In the genomic region with DNA sequence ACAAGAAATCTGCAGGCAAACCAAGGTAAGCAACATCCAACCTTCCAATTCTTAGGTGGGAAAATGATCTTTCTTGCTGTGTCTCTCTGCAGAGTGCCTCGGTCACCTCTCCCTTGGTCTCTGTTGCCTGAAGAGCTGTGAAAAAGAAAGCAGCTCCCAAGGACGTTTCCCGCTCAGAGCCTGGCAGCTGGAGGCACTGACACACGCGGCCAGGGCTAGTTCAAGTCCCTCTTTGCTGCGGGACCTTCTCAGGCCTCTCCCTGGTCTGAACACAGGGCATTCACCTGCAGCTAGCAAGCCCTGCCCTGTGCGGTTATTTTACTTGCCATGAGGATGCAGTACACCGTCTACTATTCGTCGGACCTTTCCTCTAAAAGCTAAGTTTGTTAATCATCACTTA, we compare ENCODE assay signal across 18 cellular contexts.
"Had no signal": no experiment of that assay in that cellular context is flagged by ENCODE, and none has a peak within 500 bp of the region (broad histone marks: within the 10 kb centered on the region; RNA-seq: fewer than 3 reads in every experiment).

No MANE protein-coding gene starts in this region.

- H3K9me3 Mint-ChIP-seq: activated CD4-positive, alpha-beta T cell treated with anti-CD3 and anti-CD28 coated beads, Interleukin-2, amount 10 ng/mL, durations not matched to agents 7 days and 5 days; natural killer cell treated with Interleukin-12 subunit alpha and Interleukin-12 subunit beta and Interleukin-15 and Interleukin-18, amount 100 ng/mL, for 72 hours; stimulated activated naive CD8-positive, alpha-beta T cell treated with anti-CD3 and anti-CD28 coated beads, Interleukin-15, Interleukin-2, amounts not matched to agents 100 ng/mL and 50 ng/mL, for 24 hours; T-helper 1 cell treated with Interleukin-12 subunit alpha and Interleukin-12 subunit beta and Interleukin-4 antibody, amounts not matched to agents 30 μg/mL and 1 μg/mL, for 36 hours; type B pancreatic cell; WTC11 had no signal

- H3K27me3 ChIP-seq: suprapubic skin had no signal

- H3K4me2 ChIP-seq: smooth muscle cell had no signal

- ATAC-seq: natural killer cell treated with Interleukin-12 subunit alpha and Interleukin-12 subunit beta and Interleukin-15 and Interleukin-18, amount 100 ng/mL, for 72 hours; right cardiac atrium; WTC11 had no signal

- H3K27ac Mint-ChIP-seq: stimulated activated naive CD8-positive, alpha-beta T cell treated with anti-CD3 and anti-CD28 coated beads, Interleukin-15, Interleukin-2, amounts not matched to agents 100 ng/mL and 50 ng/mL, for 24 hours had no signal

- H3K4me3 Mint-ChIP-seq: activated CD4-positive, alpha-beta T cell treated with anti-CD3 and anti-CD28 coated beads, Interleukin-2, amount 10 ng/mL, durations not matched to agents 7 days and 5 days; natural killer cell treated with Interleukin-12 subunit alpha and Interleukin-12 subunit beta and Interleukin-15 and Interleukin-18, amount 100 ng/mL, for 72 hours; stimulated activated naive CD8-positive, alpha-beta T cell treated with anti-CD3 and anti-CD28 coated beads, Interleukin-15, Interleukin-2, amounts not matched to agents 100 ng/mL and 50 ng/mL, for 24 hours; T-helper 1 cell treated with Interleukin-12 subunit alpha and Interleukin-12 subunit beta and Interleukin-4 antibody, amounts not matched to agents 30 μg/mL and 1 μg/mL, for 36 hours; WTC11 had no signal

- H3K36me3 Mint-ChIP-seq: natural killer cell treated with Interleukin-12 subunit alpha and Interleukin-12 subunit beta and Interleukin-15 and Interleukin-18, amount 100 ng/mL, for 72 hours; type B pancreatic cell had no signal

- H3K27ac ChIP-seq: suprapubic skin had no signal

- H3K4me3 ChIP-seq: smooth muscle cell, suprapubic skin had no signal

- H3K27me3 Mint-ChIP-seq: activated CD4-positive, alpha-beta T cell treated with anti-CD3 and anti-CD28 coated beads, Interleukin-2, amount 10 ng/mL, durations not matched to agents 7 days and 5 days; natural killer cell treated with Interleukin-12 subunit alpha and Interleukin-12 subunit beta and Interleukin-15 and Interleukin-18, amount 100 ng/mL, for 72 hours; stimulated activated naive CD8-positive, alpha-beta T cell treated with anti-CD3 and anti-CD28 coated beads, Interleukin-15, Interleukin-2, amounts not matched to agents 100 ng/mL and 50 ng/mL, for 24 hours; type B pancreatic cell had no signal

- DNase-seq: activated CD4-positive, alpha-beta T cell treated with anti-CD3 and anti-CD28 coated beads, Interleukin-2, amount 10 ng/mL, durations not matched to agents 7 days and 5 days; activated CD8-positive, alpha-beta memory T cell treated with anti-CD3 and anti-CD28 coated beads for 24 hours; activated naive CD4-positive, alpha-beta T cell treated with Interleukin-2 at 50 U/mL for 16 hours; aorta; cortex of kidney; effector CD4-positive, alpha-beta T cell; foreskin fibroblast; glutamatergic neuron; hypothalamus; occipital lobe; right cardiac atrium had no signal

- H3K9me3 ChIP-seq: suprapubic skin had no signal
